In genomic region chr5:34436761-34437501, GRCh38 we compare ENCODE assay signal across 23 cellular contexts.
A peak's percentile ranks its signal among the peaks of the same experiment; 100 is the strongest.
DNase-seq lines count a peak whose midpoint lies in the region; ATAC-seq, FAIRE-seq and TF ChIP-seq lines count a peak whose summit lies in the region.
"Had no signal": no experiment of that assay in that cellular context is flagged by ENCODE, and none has a peak within 500 bp of the region (broad histone marks: within the 10 kb centered on the region; RNA-seq: fewer than 3 reads in every experiment).

No MANE protein-coding gene starts in this region.

- H3K27ac Mint-ChIP-seq in astrocyte (ENCODE audit: unreplicated experiment) = no peak overlapping the region
- H3K27ac Mint-ChIP-seq in T-helper 2 cell treated with Interferon-gamma antibody and Interleukin-4, amounts not matched to agents 5 μg/mL and 100 μg/mL, for 36 hours = no peak overlapping the region
- H3K27ac Mint-ChIP-seq in CD8-positive, alpha-beta T cell = no peak overlapping the region
- H3K27ac Mint-ChIP-seq: CD4-positive, alpha-beta T cell; T-helper 1 cell treated with Interleukin-12 subunit alpha and Interleukin-12 subunit beta and Interleukin-4 antibody, amounts not matched to agents 30 μg/mL and 1 μg/mL, for 36 hours had no signal

- H3K9ac ChIP-seq in astrocyte (ENCODE audit: low read length) (no peak overlapping the region), mesenchymal stem cell (ENCODE audit: low read length) (no peak overlapping the region)

- H4K8ac ChIP-seq in mesenchymal stem cell (ENCODE audit: low read length) = no peak overlapping the region

- POLR2A ChIA-PET in CD8-positive, alpha-beta T cell (lab: Charles Lee) = no interaction called here

- no peak overlapping the region for H3K4me3 Mint-ChIP-seq in astrocyte (ENCODE audit: unreplicated experiment)
- H3K4me3 Mint-ChIP-seq in T-helper 2 cell treated with Interferon-gamma antibody and Interleukin-4, amounts not matched to agents 5 μg/mL and 100 μg/mL, for 36 hours = no peak overlapping the region
- H3K4me3 Mint-ChIP-seq in CD8-positive, alpha-beta T cell = no peak overlapping the region
- H3K4me3 Mint-ChIP-seq: CD4-positive, alpha-beta T cell; T-helper 1 cell treated with Interleukin-12 subunit alpha and Interleukin-12 subunit beta and Interleukin-4 antibody, amounts not matched to agents 30 μg/mL and 1 μg/mL, for 36 hours had no signal

- no peak for ATAC-seq in GM18517 (IDR thresholded peaks at IDR 0.05; ENCODE audit: unreplicated experiment)
- ATAC-seq in CD8-positive, alpha-beta T cell = no peak
- ATAC-seq: SK-N-SH treated with all-trans-retinoic acid at 6 μM for 48 hours had no signal

- no peak overlapping the region for H4K91ac ChIP-seq in mesenchymal stem cell (ENCODE audit: low read length)

- FAIRE-seq in astrocyte (lab: Jason Lieb, UNC) = no peak
- FAIRE-seq: H54, HTR-8/SVneo had no signal

- no peaks in the 10 kb centered on the region for H3K79me1 ChIP-seq in mesenchymal stem cell (replicated peaks; ENCODE audit: low read length, poor library complexity, severe bottlenecking)

- H3K9me3 ChIP-seq in astrocyte (ENCODE audit: insufficient read depth, low read depth, low read length) = no peaks in the 10 kb centered on the region
- H3K9me3 ChIP-seq in mesenchymal stem cell (ENCODE audit: control insufficient read depth, low read length) = no peaks in the 10 kb centered on the region
- no peaks in the 10 kb centered on the region for H3K9me3 ChIP-seq in CD8-positive, alpha-beta T cell (ENCODE audit: low read length)
- H3K9me3 ChIP-seq: BE2C had no signal

- CTCF ChIA-PET in CD8-positive, alpha-beta T cell (lab: Charles Lee) = no interaction called here

- TF ChIP-seq CTCF in AG09319 (IDR thresholded peaks at IDR 0.05; ENCODE audit: low read depth, low read length) (no peak), astrocyte (IDR thresholded peaks at IDR 0.05; ENCODE audit: insufficient read depth, low read depth, low read length) (no peak)
- no peak for TF ChIP-seq CTCF in CD8-positive, alpha-beta T cell (IDR thresholded peaks at IDR 0.05)

- peak; percentile 28 for DNase-seq in AG09319 (ENCODE audit: extremely low read depth, low read depth)
- DNase-seq in HCEC 1CT = peak; percentile 31
- peak; percentile 41 for DNase-seq in astrocyte (ENCODE audit: low read depth)
- peak; percentile 61 for DNase-seq in mesenchymal stem cell
- DNase-seq in T-helper 2 cell treated with Interferon-gamma antibody and Interleukin-4, amounts not matched to agents 5 μg/mL and 100 μg/mL, for 36 hours (ENCODE audit: low spot score) = no peak
- no peak for DNase-seq in putamen (ENCODE audit: low spot score)
- DNase-seq in CD8-positive, alpha-beta T cell = no peak
- DNase-seq: BE2C; CD4-positive, alpha-beta T cell; DMS79 treated with DMSO at 0.1 percent for 48 hours; GDM1; NCI-H1048; NCI-H1436 treated with DMSO at 0.1 percent for 48 hours; NCI-H2029 treated with DMSO at 0.1 percent for 48 hours; NCI-H2171 treated with DMSO at 0.1 percent for 48 hours; NCI-H774; SHP77 treated with DMSO at 0.1 percent for 48 hours had no signal

- no peak overlapping the region for H3K4ac ChIP-seq in mesenchymal stem cell (ENCODE audit: low read depth in 1 of 2, low read length in 2 of 2)

- no peak overlapping the region for H2BK15ac ChIP-seq in mesenchymal stem cell (ENCODE audit: low read depth, poor library complexity, severe bottlenecking)

- H3K79me2 ChIP-seq in astrocyte (ENCODE audit: insufficient read depth, low read length) = no peaks in the 10 kb centered on the region

- H3K14ac ChIP-seq in mesenchymal stem cell (ENCODE audit: low read length in 2 of 2) = no peak overlapping the region

- H3K27me3 ChIP-seq in astrocyte (ENCODE audit: insufficient read depth, low read length) (no peaks in the 10 kb centered on the region), mesenchymal stem cell (ENCODE audit: control insufficient read depth in 1 of 2, insufficient read depth in 1 of 2, low read length in 2 of 2) (no peaks in the 10 kb centered on the region)
- no peaks in the 10 kb centered on the region for H3K27me3 ChIP-seq in CD8-positive, alpha-beta T cell (ENCODE audit: insufficient read depth, low read length)
- H3K27me3 ChIP-seq: BE2C had no signal

- intact Hi-C loops in CD8-positive, alpha-beta T cell (cut with DNase I, micrococcal nuclease) = no loop called here

- no peak overlapping the region for H3K4me2 ChIP-seq in astrocyte (ENCODE audit: low read length)
- H3K4me2 ChIP-seq in mesenchymal stem cell (ENCODE audit: low read length, poor library complexity, severe bottlenecking) = no peak overlapping the region

- H3K36me3 ChIP-seq in astrocyte (ENCODE audit: insufficient read depth, low read length) = no peaks in the 10 kb centered on the region
- H3K36me3 ChIP-seq in mesenchymal stem cell (ENCODE audit: control insufficient read depth in 1 of 2, insufficient read depth in 2 of 2, low read depth in 1 of 2, low read length in 2 of 2) = no peaks in the 10 kb centered on the region
- H3K36me3 ChIP-seq in CD8-positive, alpha-beta T cell (ENCODE audit: insufficient read depth, low read length) = no peaks in the 10 kb centered on the region
- H3K36me3 ChIP-seq: BE2C had no signal

- no peaks in the 10 kb centered on the region for H3K4me1 Mint-ChIP-seq in astrocyte (ENCODE audit: low read depth, unreplicated experiment)
- H3K4me1 Mint-ChIP-seq in T-helper 2 cell treated with Interferon-gamma antibody and Interleukin-4, amounts not matched to agents 5 μg/mL and 100 μg/mL, for 36 hours (ENCODE audit: low read depth) = no peaks in the 10 kb centered on the region
- H3K4me1 Mint-ChIP-seq in CD8-positive, alpha-beta T cell (ENCODE audit: low read depth) = no peaks in the 10 kb centered on the region

- H3K27me3 Mint-ChIP-seq in astrocyte (ENCODE audit: low read depth, unreplicated experiment) = no peaks in the 10 kb centered on the region
- H3K27me3 Mint-ChIP-seq in T-helper 2 cell treated with Interferon-gamma antibody and Interleukin-4, amounts not matched to agents 5 μg/mL and 100 μg/mL, for 36 hours (ENCODE audit: low read depth) = no peaks in the 10 kb centered on the region
- peaks cover 6% of the 10 kb centered on the region for H3K27me3 Mint-ChIP-seq in CD8-positive, alpha-beta T cell (ENCODE audit: low read depth)

- no peak overlapping the region for H2AK5ac ChIP-seq in mesenchymal stem cell (ENCODE audit: low read length, severe bottlenecking)

- WGBS in mesenchymal stem cell = 75% methylated on average over 3 of the region's 4 CpGs

- H3K9me3 Mint-ChIP-seq in astrocyte (ENCODE audit: unreplicated experiment) = peaks cover 10% of the 10 kb centered on the region
- no peaks in the 10 kb centered on the region for H3K9me3 Mint-ChIP-seq in T-helper 2 cell treated with Interferon-gamma antibody and Interleukin-4, amounts not matched to agents 5 μg/mL and 100 μg/mL, for 36 hours
- no peaks in the 10 kb centered on the region for H3K9me3 Mint-ChIP-seq in CD8-positive, alpha-beta T cell

- no peak overlapping the region for H2BK12ac ChIP-seq in mesenchymal stem cell (ENCODE audit: low read length in 2 of 2)

- no peak overlapping the region for H3K27ac ChIP-seq in astrocyte (ENCODE audit: low read depth, low read length)
- H3K27ac ChIP-seq in mesenchymal stem cell (ENCODE audit: low read length, poor library complexity, severe bottlenecking) = no peak overlapping the region
- no peak overlapping the region for H3K27ac ChIP-seq in CD8-positive, alpha-beta T cell (ENCODE audit: low read depth, low read length)
- H3K27ac ChIP-seq: HL-60 had no signal

- no peaks in the 10 kb centered on the region for H3K36me3 Mint-ChIP-seq in astrocyte (ENCODE audit: low read depth, unreplicated experiment)
- no peaks in the 10 kb centered on the region for H3K36me3 Mint-ChIP-seq in T-helper 2 cell treated with Interferon-gamma antibody and Interleukin-4, amounts not matched to agents 5 μg/mL and 100 μg/mL, for 36 hours (ENCODE audit: low read depth)
- H3K36me3 Mint-ChIP-seq in CD8-positive, alpha-beta T cell = no peaks in the 10 kb centered on the region

- H3K4me3 ChIP-seq in astrocyte (ENCODE audit: insufficient read depth, low read depth, low read length) (no peak overlapping the region), mesenchymal stem cell (ENCODE audit: insufficient read depth in 1 of 2, low read depth in 1 of 2, low read length in 2 of 2) (no peak overlapping the region)
- H3K4me3 ChIP-seq in CD8-positive, alpha-beta T cell (ENCODE audit: low read depth, low read length) = no peak overlapping the region

- H3K23ac ChIP-seq in mesenchymal stem cell (ENCODE audit: low read length in 2 of 2) = no peak overlapping the region

- no peak overlapping the region for H2BK120ac ChIP-seq in mesenchymal stem cell (ENCODE audit: low read depth, low read length)

- no peak overlapping the region for H2BK5ac ChIP-seq in mesenchymal stem cell (ENCODE audit: low read depth, low read length, poor library complexity, severe bottlenecking)

- no peak overlapping the region for H2AFZ ChIP-seq in astrocyte (ENCODE audit: low read depth, low read length)
- no peak overlapping the region for H2AFZ ChIP-seq in mesenchymal stem cell (ENCODE audit: low read depth, low read length)

- no peaks in the 10 kb centered on the region for H4K20me1 ChIP-seq in astrocyte (ENCODE audit: insufficient read depth, low read length)

- H3K4me1 ChIP-seq in astrocyte (ENCODE audit: insufficient read depth, low read length) = no peaks in the 10 kb centered on the region
- no peaks in the 10 kb centered on the region for H3K4me1 ChIP-seq in mesenchymal stem cell (ENCODE audit: control insufficient read depth, insufficient read depth, low read depth, low read length)
- no peaks in the 10 kb centered on the region for H3K4me1 ChIP-seq in CD8-positive, alpha-beta T cell (ENCODE audit: insufficient read depth, low read length)
- H3K4me1 ChIP-seq: BE2C had no signal

- no peak overlapping the region for H3K18ac ChIP-seq in mesenchymal stem cell (ENCODE audit: low read depth in 1 of 2, low read length in 2 of 2)

Comparison
In these comparisons a context has a peak if more than half of its experiments do, and no peak if none do; other contexts are left out.
1. DNase-seq: peak in AG09319 (single experiment), HCEC 1CT (single experiment), astrocyte (single experiment) and mesenchymal stem cell (single experiment); none in T-helper 2 cell treated with Interferon-gamma antibody and Interleukin-4, amounts not matched to agents 5 μg/mL and 100 μg/mL, for 36 hours (single experiment), putamen (single experiment) and CD8-positive, alpha-beta T cell (0 of 7).